Comparison of ENCODE assay signal across 8 cellular contexts in the genomic region with DNA sequence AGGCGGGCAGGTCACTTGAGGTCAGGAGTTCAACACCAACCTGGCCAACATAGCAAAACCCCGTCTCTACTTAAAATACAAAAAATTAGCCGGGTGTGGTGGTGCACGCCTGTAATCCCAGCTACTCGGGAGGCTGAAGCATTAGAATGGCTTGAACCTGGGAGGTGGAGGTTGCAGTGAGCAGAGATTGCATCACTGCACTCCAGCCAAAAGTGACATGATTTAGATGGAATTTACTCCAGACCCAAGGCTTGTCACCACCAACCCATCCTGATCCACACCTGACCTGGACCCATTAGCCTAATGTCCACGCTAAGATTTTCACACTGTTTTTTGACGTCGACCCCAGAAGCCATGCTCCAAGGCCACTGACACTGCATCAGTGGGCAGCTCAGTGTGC.
DNase-seq lines count a peak whose midpoint lies in the region; ATAC-seq and TF ChIP-seq lines count a peak whose summit lies in the region.
"Not testable (repeated sequence)": the region's sequence is repeated elsewhere in the genome, so short reads cannot be mapped to it uniquely, and the experiment has no call there.

No MANE protein-coding gene starts in this region.

- peak overlapping the region; percentile 84 to 99 (median 96) for H3K4me2 ChIP-seq in BLaER1 treated with 17β-estradiol and CSF1 and Interleukin-3, amounts not matched to agents 10 nM and 100 nM
- not testable (repeated sequence) for H3K4me2 ChIP-seq in osteoblast (ENCODE audit: insufficient read depth, low read length)

- H3K4me3 ChIP-seq in BLaER1 treated with 17β-estradiol and CSF1 and Interleukin-3, amounts not matched to agents 10 nM and 100 nM; lower lobe of right lung; osteoblast (ENCODE audit: insufficient read depth, low read length); skeletal muscle tissue (ENCODE audit: low read length in 3 of 3); tibial nerve: not testable (repeated sequence)

- peaks cover 97 to 100% (median 100%) of the 10 kb centered on the region in 10 experiments for H3K4me1 ChIP-seq in BLaER1 treated with 17β-estradiol and CSF1 and Interleukin-3, amounts not matched to agents 10 nM and 100 nM
- H3K4me1 ChIP-seq in lower lobe of right lung (peaks cover 96% of the 10 kb centered on the region), osteoblast (ENCODE audit: insufficient read depth, low read length) (peaks cover 48% of the 10 kb centered on the region), skeletal muscle tissue (ENCODE audit: control insufficient read depth in 3 of 3, insufficient read depth in 3 of 3, low read length in 3 of 3) (peaks cover 88 to 99% (median 97%) of the 10 kb centered on the region in 3 donors), tibial nerve (peaks cover 3 to 94% (median 66%) of the 10 kb centered on the region in 4 donors)

- TF ChIP-seq CTCF in VCaP (conservative IDR thresholded peaks at IDR 0.05); chondrocyte (IDR thresholded peaks at IDR 0.05); glutamatergic neuron (IDR thresholded peaks at IDR 0.05; ENCODE audit: partially characterized antibody, unreplicated experiment); lower lobe of right lung (IDR thresholded peaks at IDR 0.05); osteoblast (IDR thresholded peaks at IDR 0.05; ENCODE audit: extremely low read depth, low read depth, low read length); tibial nerve (IDR thresholded peaks at IDR 0.05): not testable (repeated sequence)

- not testable (repeated sequence) for H3K27me3 Mint-ChIP-seq in chondrocyte (ENCODE audit: low read depth)
- peaks cover 26% of the 10 kb centered on the region for H3K27me3 Mint-ChIP-seq in glutamatergic neuron (ENCODE audit: unreplicated experiment)

- H3K9me3 Mint-ChIP-seq in chondrocyte (ENCODE audit: low read depth) = not testable (repeated sequence)
- peaks cover 33% of the 10 kb centered on the region for H3K9me3 Mint-ChIP-seq in glutamatergic neuron (ENCODE audit: unreplicated experiment)

- TF ChIP-seq EP300 in tibial nerve (IDR thresholded peaks at IDR 0.05) = not testable (repeated sequence)

- not testable (repeated sequence) for H2AFZ ChIP-seq in osteoblast (ENCODE audit: low read length)

- H3K4me1 Mint-ChIP-seq in chondrocyte (ENCODE audit: low read depth) (peaks cover 97% of the 10 kb centered on the region), glutamatergic neuron (ENCODE audit: low read depth, unreplicated experiment) (peaks cover 81% of the 10 kb centered on the region)

- intact Hi-C loops in lower lobe of right lung (cut with DNase I) = not testable (repeated sequence)

- peaks cover 0 to 16% (median 13%) of the 10 kb centered on the region in 11 experiments; a peak in 15 of 22 replicates for H3K9me3 ChIP-seq in BLaER1 treated with 17β-estradiol and CSF1 and Interleukin-3, amounts not matched to agents 10 nM and 100 nM (replicated peaks in 1 of 11)
- H3K9me3 ChIP-seq in lower lobe of right lung; osteoblast (ENCODE audit: low read depth, low read length); skeletal muscle tissue (ENCODE audit: control insufficient read depth in 3 of 3, low read length in 3 of 3); tibial nerve: not testable (repeated sequence)

- peak overlapping the region; percentile 96 for H3K27ac Mint-ChIP-seq in chondrocyte (ENCODE audit: unreplicated experiment)
- H3K27ac Mint-ChIP-seq in glutamatergic neuron (ENCODE audit: unreplicated experiment) = peak overlapping the region; percentile 97

- not testable (repeated sequence) for H3K36me3 Mint-ChIP-seq in chondrocyte (ENCODE audit: low read depth); glutamatergic neuron (ENCODE audit: unreplicated experiment)

- not testable (repeated sequence) for ATAC-seq in lower lobe of right lung

- peaks cover 84% of the 10 kb centered on the region for H3K79me2 ChIP-seq in osteoblast (ENCODE audit: insufficient read depth, low read length)

- 92 to 93% methylated on average over 8 of the region's 8 CpGs for WGBS in tibial nerve, 2 donors

- H3K4me3 Mint-ChIP-seq in chondrocyte (ENCODE audit: unreplicated experiment) (peak overlapping the region; percentile 43), glutamatergic neuron (ENCODE audit: unreplicated experiment) (peak overlapping the region; percentile 76)

- H4K20me1 ChIP-seq in BLaER1 treated with 17β-estradiol and CSF1 and Interleukin-3, amounts not matched to agents 10 nM and 100 nM = peaks cover 66 to 100% (median 100%) of the 10 kb centered on the region in 11 experiments
- peaks cover 53% of the 10 kb centered on the region for H4K20me1 ChIP-seq in osteoblast (ENCODE audit: insufficient read depth, low read length)

- H3K27ac ChIP-seq in BLaER1 treated with 17β-estradiol and CSF1 and Interleukin-3, amounts not matched to agents 10 nM and 100 nM = 0 out of 22 replicates have a peak overlapping the region, but pooled peaks of 3 of the 11 experiments have one; percentile 1 to 94 (median 69)
- H3K27ac ChIP-seq in VCaP (peak overlapping the region; percentile 86), lower lobe of right lung (peak overlapping the region; percentile 41), osteoblast (ENCODE audit: low read depth, low read length) (peak overlapping the region; percentile 90), skeletal muscle tissue (ENCODE audit: low read depth, low read length) (peak overlapping the region; percentile 76), tibial nerve (peak overlapping the region in 3 of 4 donors; percentile 46 to 93 (median 83))

- 0 out of 22 replicates have a peak overlapping the region, but pooled peaks of 1 of the 11 experiments have one; percentile 5 for H3K9ac ChIP-seq in BLaER1 treated with 17β-estradiol and CSF1 and Interleukin-3, amounts not matched to agents 10 nM and 100 nM
- peak overlapping the region in 1 of 3 donors; percentile 82 for H3K9ac ChIP-seq in skeletal muscle tissue (ENCODE audit: low read depth in 1 of 3, low read length in 3 of 3)

- not testable (repeated sequence) for TF ChIP-seq POLR2A in tibial nerve (IDR thresholded peaks at IDR 0.05)

- not testable (repeated sequence) for DNase-seq in chondrocyte (ENCODE audit: low spot score); glutamatergic neuron; lower lobe of right lung; osteoblast (ENCODE audit: insufficient read length, low spot score, missing footprints); tibial nerve (ENCODE audit: low spot score in 2 of 2)

- not testable (repeated sequence) for H3K27me3 ChIP-seq in BLaER1 treated with 17β-estradiol and CSF1 and Interleukin-3, amounts not matched to agents 10 nM and 100 nM; lower lobe of right lung (ENCODE audit: low read depth); osteoblast (ENCODE audit: insufficient read depth, low read length); skeletal muscle tissue (ENCODE audit: control insufficient read depth in 3 of 3, insufficient read depth in 3 of 3, low read length in 3 of 3); tibial nerve

- H3K36me3 ChIP-seq in BLaER1 treated with 17β-estradiol and CSF1 and Interleukin-3, amounts not matched to agents 10 nM and 100 nM = peaks cover 5 to 57% (median 45%) of the 10 kb centered on the region in 11 experiments; a peak in 21 of 22 replicates
- not testable (repeated sequence) for H3K36me3 ChIP-seq in lower lobe of right lung; osteoblast (ENCODE audit: insufficient read depth, low read length); skeletal muscle tissue (ENCODE audit: control insufficient read depth in 3 of 3, insufficient read depth in 3 of 3, low read length in 3 of 3); tibial nerve
